ENCODE assay signal across 17 cellular contexts in genomic region chr19:15098505-15098904, GRCh38. TPM values are rescaled to one million over a fixed set of nuclear protein-coding genes. Genes with fewer than 3 reads are reported as not detected.
DNase-seq lines count a peak whose midpoint lies in the region; ATAC-seq and TF ChIP-seq lines count a peak whose summit lies in the region.
"Had no signal": no experiment of that assay in that cellular context is flagged by ENCODE, and none has a peak within 500 bp of the region (broad histone marks: within the 10 kb centered on the region; RNA-seq: fewer than 3 reads in every experiment).

No MANE protein-coding gene starts in this region.

- CTCF ChIA-PET in IMR-90 (lab: Yijun Ruan, JAX): no interaction called here
- CTCF ChIA-PET in activated CD8-positive, alpha-beta memory T cell treated with anti-CD3 and anti-CD28 coated beads, Interleukin-2, amount 10 ng/mL, durations not matched to agents 7 days and 5 days (lab: Charles Lee): no interaction called here

- dilution Hi-C loops in IMR-90 (cut with HindIII; ENCODE audit: low sequenced_read_pairs, unreplicated experiment): no loop called here

- H2AK5ac ChIP-seq in IMR-90 (ENCODE audit: low read depth, low read length): no peak overlapping the region

- H3K4me3 ChIP-seq in IMR-90 (ENCODE audit: insufficient read depth, low read depth, low read length) (no peak overlapping the region), epithelial cell of esophagus (ENCODE audit: low read length) (no peak overlapping the region), vagina (no peak overlapping the region), heart left ventricle (no peak overlapping the region)
- H3K4me3 ChIP-seq: A549 had no signal

- no peak overlapping the region for H3K4ac ChIP-seq in IMR-90 (ENCODE audit: low read depth, low read length)

- H3K9ac ChIP-seq in IMR-90 (ENCODE audit: low read depth, low read length): no peak overlapping the region

- no peaks in the 10 kb centered on the region for H3K27me3 Mint-ChIP-seq in activated CD8-positive, alpha-beta memory T cell treated with anti-CD3 and anti-CD28 coated beads, Interleukin-2, amount 10 ng/mL, durations not matched to agents 7 days and 5 days

- no peak overlapping the region for H2AFZ ChIP-seq in IMR-90 (replicated peaks; ENCODE audit: low read length, poor library complexity)

- BruUV-seq in IMR-90 (replicated peaks; lab: Mats Ljungman, UMichigan): no TSS peak

- H3K27ac ChIP-seq in IMR-90 (ENCODE audit: insufficient read depth, low read length): no peak overlapping the region
- H3K27ac ChIP-seq in foreskin keratinocyte: peak overlapping the region; percentile 58
- peak overlapping the region; percentile 53 for H3K27ac ChIP-seq in vagina
- no peak overlapping the region for H3K27ac ChIP-seq in heart left ventricle
- H3K27ac ChIP-seq: A549 had no signal

- DNase-seq in IMR-90 (no peak), epithelial cell of esophagus (ENCODE audit: low read depth) (peak; percentile 78), foreskin keratinocyte (peak; percentile 60 to 84), vagina (ENCODE audit: extremely low spot score in 2 of 2) (no peak), DMS153 (lab: John Stamatoyannopoulos, UW) (no peak), heart left ventricle (no peak)
- no peak for DNase-seq in activated CD8-positive, alpha-beta memory T cell treated with anti-CD3 and anti-CD28 coated beads, Interleukin-2, amount 10 ng/mL, durations not matched to agents 7 days and 5 days
- DNase-seq: CD8-positive, alpha-beta T cell; COR-L47; DND-41; GF-D8 had no signal

- H2BK5ac ChIP-seq in IMR-90 (ENCODE audit: low read depth, low read length, poor library complexity, severe bottlenecking): no peak overlapping the region

- no peaks in the 10 kb centered on the region for H3K79me1 ChIP-seq in IMR-90 (ENCODE audit: low read depth in 1 of 2, low read length in 2 of 2)

- TF ChIP-seq POLR2A in IMR-90 (IDR thresholded peaks at IDR 0.05; ENCODE audit: low read depth, low read length) (no peak), vagina (IDR thresholded peaks at IDR 0.05) (no peak), heart left ventricle (IDR thresholded peaks at IDR 0.05) (no peak)

- H3K36me3 ChIP-seq in IMR-90 (ENCODE audit: control insufficient read depth, insufficient read depth, low read length): no peaks in the 10 kb centered on the region
- no peaks in the 10 kb centered on the region for H3K36me3 ChIP-seq in vagina
- no peaks in the 10 kb centered on the region for H3K36me3 ChIP-seq in heart left ventricle

- in situ Hi-C loops in IMR-90 (cut with MboI; ENCODE audit: low sequenced_read_pairs): no loop called here

- ATAC-seq in IMR-90 (ENCODE audit: low read depth) (no peak), foreskin keratinocyte (peak; percentile 70), heart left ventricle (no peak)
- ATAC-seq in activated CD8-positive, alpha-beta memory T cell treated with anti-CD3 and anti-CD28 coated beads, Interleukin-2, amount 10 ng/mL, durations not matched to agents 7 days and 5 days: no peak
- ATAC-seq: A549; CD8-positive, alpha-beta T cell; HCT116 had no signal

- no peak for TF ChIP-seq RAD21 in IMR-90 (IDR thresholded peaks at IDR 0.05; ENCODE audit: low read length)

- H3K27me3 ChIP-seq in IMR-90 (ENCODE audit: control insufficient read depth, insufficient read depth, low read length) (peaks cover 8% of the 10 kb centered on the region), foreskin keratinocyte (no peaks in the 10 kb centered on the region), vagina (no peaks in the 10 kb centered on the region), heart left ventricle (no peaks in the 10 kb centered on the region)

- H3K4me1 ChIP-seq in IMR-90 (ENCODE audit: control insufficient read depth, insufficient read depth, low read length) (no peaks in the 10 kb centered on the region), foreskin keratinocyte (no peaks in the 10 kb centered on the region), vagina (no peaks in the 10 kb centered on the region), heart left ventricle (peaks cover 0 to 6% (median 0%) of the 10 kb centered on the region in 12 donors)
- H3K4me1 ChIP-seq: A549 had no signal

- no peak overlapping the region for H2BK20ac ChIP-seq in IMR-90 (ENCODE audit: low read depth, low read length)

- intact Hi-C loops in IMR-90 (cut with micrococcal nuclease): no loop called here
- intact Hi-C loops in vagina (cut with DNase I): no loop called here
- intact Hi-C loops in heart left ventricle (cut with DNase I): no loop called here

- H3K23ac ChIP-seq in IMR-90 (ENCODE audit: low read depth, low read length): peak overlapping the region; percentile 25; the same call in 1 of the 2 replicates

- no peak overlapping the region for H2BK120ac ChIP-seq in IMR-90 (ENCODE audit: low read depth, low read length)

- no peak overlapping the region for H3K4me3 Mint-ChIP-seq in activated CD8-positive, alpha-beta memory T cell treated with anti-CD3 and anti-CD28 coated beads, Interleukin-2, amount 10 ng/mL, durations not matched to agents 7 days and 5 days
- H3K4me3 Mint-ChIP-seq: CD14-positive monocyte; CD8-positive, alpha-beta T cell had no signal

- no peak overlapping the region for H3K56ac ChIP-seq in IMR-90 (ENCODE audit: extremely low read depth, insufficient read depth, low read length)

- H2AK9ac ChIP-seq in IMR-90 (replicated peaks; ENCODE audit: low read depth, low read length, poor library complexity): no peak overlapping the region

- H4K20me1 ChIP-seq in IMR-90 (ENCODE audit: insufficient read depth, low read length): no peaks in the 10 kb centered on the region

- no peak overlapping the region for H4K91ac ChIP-seq in IMR-90 (ENCODE audit: insufficient read depth, low read depth, low read length)

- no peaks in the 10 kb centered on the region for H3K4me1 Mint-ChIP-seq in activated CD8-positive, alpha-beta memory T cell treated with anti-CD3 and anti-CD28 coated beads, Interleukin-2, amount 10 ng/mL, durations not matched to agents 7 days and 5 days

- H2BK15ac ChIP-seq in IMR-90 (ENCODE audit: low read depth, low read length): no peak overlapping the region

- no peak overlapping the region for H3K4me2 ChIP-seq in IMR-90 (ENCODE audit: low read depth, low read length)
- H3K4me2 ChIP-seq: A549 had no signal

- TF ChIP-seq CTCF in IMR-90 (conservative IDR thresholded peaks at IDR 0.05; ENCODE audit: low read depth, low read length) (no peak), epithelial cell of esophagus (IDR thresholded peaks at IDR 0.05; ENCODE audit: insufficient read depth, low read depth, low read length, missing control alignments) (no peak), foreskin keratinocyte (conservative IDR thresholded peaks at IDR 0.05) (no peak), vagina (IDR thresholded peaks at IDR 0.05) (no peak), heart left ventricle (IDR thresholded peaks at IDR 0.05) (no peak)

- H4K5ac ChIP-seq in IMR-90 (ENCODE audit: low read depth, low read length): no peak overlapping the region

- H3K9me3 ChIP-seq in IMR-90 (ENCODE audit: control insufficient read depth, insufficient read depth, low read length) (peaks cover 3% of the 10 kb centered on the region), vagina (no peaks in the 10 kb centered on the region), heart left ventricle (peaks cover 0 to 11% (median 2%) of the 10 kb centered on the region in 12 donors)

- no peaks in the 10 kb centered on the region for H3K9me1 ChIP-seq in IMR-90 (ENCODE audit: insufficient read depth, low read length)

- H3K9me3 Mint-ChIP-seq in activated CD8-positive, alpha-beta memory T cell treated with anti-CD3 and anti-CD28 coated beads, Interleukin-2, amount 10 ng/mL, durations not matched to agents 7 days and 5 days (ENCODE audit: low read depth): peaks cover 4% of the 10 kb centered on the region

- H4K8ac ChIP-seq in IMR-90 (ENCODE audit: low read depth in 2 of 2, low read length in 2 of 2): no peak overlapping the region

- no peak overlapping the region for H3K27ac Mint-ChIP-seq in activated CD8-positive, alpha-beta memory T cell treated with anti-CD3 and anti-CD28 coated beads, Interleukin-2, amount 10 ng/mL, durations not matched to agents 7 days and 5 days
- H3K27ac Mint-ChIP-seq: CD8-positive, alpha-beta T cell had no signal

- POLR2A ChIA-PET in IMR-90 (lab: Charles Lee; ENCODE audit: unreplicated experiment): no interaction called here

- H3K14ac ChIP-seq in IMR-90 (replicated peaks; ENCODE audit: low read depth, low read length): no peak overlapping the region

- H3K18ac ChIP-seq in IMR-90 (ENCODE audit: low read depth, low read length): no peak overlapping the region

- WGBS in IMR-90 (ENCODE audit: extremely low coverage in 2 of 2, insufficient read length in 1 of 2), 2 experiments: 72% methylated on average over 3 of the region's 10 CpGs; no CpG with 5 or more reads in 1 of the 2 experiments
- 80 to 91% (median 89%) methylated on average over 10 of the region's 10 CpGs for WGBS in heart left ventricle, 4 donors

- peaks cover 1% of the 10 kb centered on the region for H3K36me3 Mint-ChIP-seq in activated CD8-positive, alpha-beta memory T cell treated with anti-CD3 and anti-CD28 coated beads, Interleukin-2, amount 10 ng/mL, durations not matched to agents 7 days and 5 days
- H3K36me3 Mint-ChIP-seq: CD14-positive monocyte; CD8-positive, alpha-beta T cell had no signal

RNA-seq across cellular contexts. Expression of gene SYDE1, which starts 8.7 kb away (rescaled TPM):
- 18.6 and 19.4 TPM in 2 replicates for total RNA-seq in IMR-90 (2012; rRNA removed)
- polyA plus RNA-seq in IMR-90 (2012; rRNA removed): 64.9 and 84.7 TPM in 2 replicates
- polyA plus RNA-seq in IMR-90 (2012; cell fraction: cytosol; rRNA removed): 50.7 and 84.5 TPM in 2 replicates
- 87.9 and 261 TPM in 2 replicates for polyA plus RNA-seq in IMR-90 (2012; cell fraction: nucleus; rRNA removed; ENCODE audit: low replicate concordance)
- 12.0 and 14.2 TPM in 2 replicates for total RNA-seq in foreskin keratinocyte
- 9.6 and 11.4 TPM in 2 replicates for polyA plus RNA-seq in foreskin keratinocyte
- 31.9 TPM for total RNA-seq in vagina
- total RNA-seq in activated CD8-positive, alpha-beta memory T cell treated with anti-CD3 and anti-CD28 coated beads, Interleukin-2, amount 10 ng/mL, durations not matched to agents 7 days and 5 days: under 1 TPM; 0.07 to 0.09 TPM
- 10 to 100 TPM; 11.2 to 29.6 (median 15.8) TPM for total RNA-seq in heart left ventricle
- polyA plus RNA-seq in heart left ventricle: 10 to 100 TPM in 1 of 2 donors, 1 to 10 TPM in 1; 8.0 to 14.5 TPM
- total RNA-seq: CD8-positive, alpha-beta T cell had no signal
- polyA plus RNA-seq: CD14-positive monocyte had no signal

RNA-seq across cellular contexts. Expression of gene OR1I1, which starts 16.5 kb away (rescaled TPM):
- total RNA-seq in IMR-90 (2012; rRNA removed) (not detected in 2 replicates), foreskin keratinocyte (not detected in 2 replicates), vagina (not detected), heart left ventricle (not detected)
- polyA plus RNA-seq in IMR-90 (2012; rRNA removed) (not detected in 2 replicates), foreskin keratinocyte (not detected in 2 replicates), heart left ventricle (not detected)
- polyA plus RNA-seq in IMR-90 (2012; cell fraction: cytosol; rRNA removed): not detected in 2 replicates
- polyA plus RNA-seq in IMR-90 (2012; cell fraction: nucleus; rRNA removed; ENCODE audit: low replicate concordance): not detected in 2 replicates
- not detected for total RNA-seq in activated CD8-positive, alpha-beta memory T cell treated with anti-CD3 and anti-CD28 coated beads, Interleukin-2, amount 10 ng/mL, durations not matched to agents 7 days and 5 days
- total RNA-seq: CD8-positive, alpha-beta T cell; H4 had no signal
- polyA plus RNA-seq: A549, AG04450, BJ, CD14-positive monocyte had no signal

RNA-seq across cellular contexts. Expression of gene CASP14, which starts 49.2 kb away (rescaled TPM):
- total RNA-seq in IMR-90 (2012; rRNA removed) (not detected in 2 replicates), foreskin keratinocyte (0.07 and 0.10 TPM in 2 replicates), vagina (34.6 TPM), heart left ventricle (not detected)
- polyA plus RNA-seq in IMR-90 (2012; rRNA removed) (not detected in 2 replicates), foreskin keratinocyte (0.07 TPM in 1 of 2 replicates, not detected in the other), heart left ventricle (not detected)
- not detected in 2 replicates for polyA plus RNA-seq in IMR-90 (2012; cell fraction: cytosol; rRNA removed)
- polyA plus RNA-seq in IMR-90 (2012; cell fraction: nucleus; rRNA removed; ENCODE audit: low replicate concordance): not detected in 2 replicates
- total RNA-seq in activated CD8-positive, alpha-beta memory T cell treated with anti-CD3 and anti-CD28 coated beads, Interleukin-2, amount 10 ng/mL, durations not matched to agents 7 days and 5 days: not detected
- total RNA-seq: CD8-positive, alpha-beta T cell; H4 had no signal
- polyA plus RNA-seq: A549, AG04450, BJ, CD14-positive monocyte had no signal

Comparison
In these comparisons a context has a peak if more than half of its experiments do, and no peak if none do; other contexts are left out.
1. DNase-seq: peak in epithelial cell of esophagus (single experiment) and foreskin keratinocyte (2 of 2); none in IMR-90 (single experiment), vagina (0 of 2), activated CD8-positive, alpha-beta memory T cell treated with anti-CD3 and anti-CD28 coated beads, Interleukin-2, amount 10 ng/mL, durations not matched to agents 7 days and 5 days (single experiment), DMS153 (single experiment) and heart left ventricle (0 of 5).
2. H3K27ac ChIP-seq: peak in foreskin keratinocyte (single experiment) and vagina (single experiment); none in IMR-90 (single experiment) and heart left ventricle (0 of 12).
3. RNA of gene SYDE1, which starts 8.7 kb away (total RNA-seq): 31.9 TPM in vagina (single experiment), 18.6 to 19.4 TPM in IMR-90, 11.2 to 29.6 TPM in heart left ventricle and 12.0 to 14.2 TPM in foreskin keratinocyte; 0.07 to 0.09 TPM in activated CD8-positive, alpha-beta memory T cell treated with anti-CD3 and anti-CD28 coated beads, Interleukin-2, amount 10 ng/mL, durations not matched to agents 7 days and 5 days; every median in the first group is over 10 times any median in the second.
4. RNA of gene CASP14, which starts 49.2 kb away (total RNA-seq): 34.6 TPM in vagina (single experiment); 0.07 to 0.10 TPM in foreskin keratinocyte, not detected in IMR-90, not detected in activated CD8-positive, alpha-beta memory T cell treated with anti-CD3 and anti-CD28 coated beads, Interleukin-2, amount 10 ng/mL, durations not matched to agents 7 days and 5 days and not detected in heart left ventricle; every median in the first group is over 10 times any median in the second.